ENCODE assay signal across 19 cellular contexts in the genomic region with DNA sequence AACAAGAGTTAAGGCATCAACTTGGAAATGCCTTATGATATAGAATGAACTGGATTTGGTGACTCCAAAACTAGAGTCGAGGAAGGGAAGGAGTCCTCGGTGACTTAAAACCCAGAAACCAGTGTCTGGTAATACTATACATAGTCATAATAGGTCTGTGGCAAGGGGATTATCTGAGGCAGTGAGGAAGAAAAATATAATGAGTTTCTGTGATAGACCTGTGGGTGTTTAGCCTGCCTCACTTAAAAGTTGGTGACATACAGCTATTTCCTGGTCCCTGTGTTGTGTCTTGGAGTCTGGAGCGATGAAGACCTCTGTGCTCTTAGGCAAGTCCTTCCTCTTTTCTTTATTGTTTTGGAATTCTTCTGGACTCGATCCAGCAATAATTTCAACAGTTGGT.
"Had no signal": no experiment of that assay in that cellular context is flagged by ENCODE, and none has a peak within 500 bp of the region (broad histone marks: within the 10 kb centered on the region; RNA-seq: fewer than 3 reads in every experiment).

No MANE protein-coding gene starts in this region.

- DNase-seq: KBM-7, MV-4-11, NCI-H1048, NCI-H1105 treated with DMSO at 0.1 percent for 48 hours, NCI-H1417 treated with DMSO at 0.1 percent for 48 hours, NCI-H146, NCI-H1694 treated with DMSO at 0.1 percent for 48 hours, NCI-H1930, NCI-H2081, NCI-H2107, NCI-H345, NCI-H446 treated with DMSO at 0.1 percent for 48 hours, NCI-H510A treated with DMSO at 0.1 percent for 48 hours, NCI-H526, RPMI8226, SHP77, SK-N-SH, SW 1271, T-cell had no signal

- ATAC-seq: T-cell had no signal
